ENCODE assay signal across 11 cellular contexts in the genomic region with DNA sequence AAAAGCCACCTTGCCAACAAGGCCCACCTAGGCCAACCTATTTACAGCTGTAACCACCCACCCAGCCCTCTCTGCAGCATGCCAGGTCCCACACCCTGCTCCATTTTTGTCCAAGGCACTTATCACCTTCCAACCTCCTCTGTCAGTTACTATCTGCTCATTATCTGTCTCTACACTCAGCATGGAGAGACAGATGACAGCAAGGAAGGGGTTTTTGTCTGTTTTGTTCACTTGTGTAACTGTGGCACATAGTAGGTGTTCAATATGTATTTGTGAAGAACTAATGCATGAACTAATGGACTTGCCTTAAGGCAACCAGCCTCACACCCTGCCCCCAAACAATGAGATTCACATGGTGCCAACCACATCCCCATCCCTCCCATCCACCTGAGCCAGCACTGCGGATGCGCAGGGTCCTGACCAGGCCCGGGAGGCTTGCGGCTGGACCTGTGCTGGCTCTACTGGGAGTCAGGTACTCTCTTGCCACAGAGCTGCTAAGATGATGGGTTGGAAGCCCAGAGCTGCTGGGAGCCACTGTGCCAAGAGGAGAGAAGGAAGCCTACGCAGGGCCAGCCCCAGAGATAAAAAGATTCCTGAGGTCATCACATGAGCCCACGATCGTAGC. TPM values are rescaled to one million over a fixed set of nuclear protein-coding genes. Genes with fewer than 3 reads are reported as not detected.
A peak's percentile ranks its signal among the peaks of the same experiment; 100 is the strongest.
DNase-seq lines count a peak whose midpoint lies in the region; ATAC-seq and TF ChIP-seq lines count a peak whose summit lies in the region.
"Had no signal": no experiment of that assay in that cellular context is flagged by ENCODE, and none has a peak within 500 bp of the region (broad histone marks: within the 10 kb centered on the region; RNA-seq: fewer than 3 reads in every experiment).

No MANE protein-coding gene starts in this region.

- no peaks in the 10 kb centered on the region for H3K9me3 Mint-ChIP-seq in chondrocyte (ENCODE audit: low read depth)

- peak overlapping the region; percentile 98 for H3K4me2 ChIP-seq in Loucy (ENCODE audit: low read depth, low read length, poor library complexity, severe bottlenecking)

- H3K27me3 ChIP-seq in GM06990 (replicated peaks; ENCODE audit: control insufficient read depth, insufficient read depth, low read length) = no peaks in the 10 kb centered on the region
- no peaks in the 10 kb centered on the region for H3K27me3 ChIP-seq in Loucy (ENCODE audit: insufficient read depth, low read length, poor library complexity, severe bottlenecking)

- peak overlapping the region in 19 of 21 experiments; percentile 50 to 98 (median 84) for H3K27ac ChIP-seq in skin epidermis
- no peak overlapping the region for H3K27ac ChIP-seq in caudate nucleus (ENCODE audit: low read depth, low read length)

- H3K4me3 ChIP-seq in GM06990 (replicated peaks; ENCODE audit: low read depth, low read length) = peak overlapping the region; percentile 33
- peak overlapping the region; percentile 74 for H3K4me3 ChIP-seq in Loucy (ENCODE audit: low read length, poor library complexity, severe bottlenecking)
- peak overlapping the region in 1 of 7 experiments; percentile 21 for H3K4me3 ChIP-seq in skin epidermis

- no peaks in the 10 kb centered on the region for H3K4me1 Mint-ChIP-seq in chondrocyte (ENCODE audit: low read depth)
- H3K4me1 Mint-ChIP-seq: nephron had no signal

- H3K36me3 ChIP-seq in GM06990 (ENCODE audit: control insufficient read depth, insufficient read depth, low read length) (peaks cover 27% of the 10 kb centered on the region), Loucy (ENCODE audit: insufficient read depth, low read length) (peaks cover 53% of the 10 kb centered on the region; the same call in 1 of the 2 replicates)

- peaks cover 44% of the 10 kb centered on the region for H3K79me2 ChIP-seq in Loucy (ENCODE audit: insufficient read depth, low read length)

- no peaks in the 10 kb centered on the region for H4K20me1 ChIP-seq in Loucy (ENCODE audit: insufficient read depth, low read length, poor library complexity, severe bottlenecking)

- TF ChIP-seq CTCF in GM06990 (IDR thresholded peaks at IDR 0.05; ENCODE audit: insufficient read depth, low read length, poor library complexity, severe bottlenecking) (no peak), Loucy (conservative IDR thresholded peaks at IDR 0.05; ENCODE audit: low read length) (no peak), chondrocyte (IDR thresholded peaks at IDR 0.05) (no peak), omental fat pad (IDR thresholded peaks at IDR 0.05) (no peak)

- no peaks in the 10 kb centered on the region for H3K9me2 ChIP-seq in Loucy (replicated peaks; ENCODE audit: low read depth, low read length)

- H3K36me3 Mint-ChIP-seq in chondrocyte (ENCODE audit: low read depth) = peaks cover 40% of the 10 kb centered on the region

- no peak for ATAC-seq in omental fat pad (ENCODE audit: low FRiP score)

- no peaks in the 10 kb centered on the region for H3K9me3 ChIP-seq in Loucy (ENCODE audit: insufficient read depth, low read depth, low read length)

- H3K4me3 Mint-ChIP-seq in chondrocyte (ENCODE audit: unreplicated experiment) = no peak overlapping the region
- H3K4me3 Mint-ChIP-seq: nephron had no signal

- no peak overlapping the region for H2AFZ ChIP-seq in Loucy (ENCODE audit: low read length)

- H3K4me1 ChIP-seq in Loucy (ENCODE audit: insufficient read depth, low read length, poor library complexity, severe bottlenecking) = peaks cover 52% of the 10 kb centered on the region

- no peak for DNase-seq in GM06990 (ENCODE audit: extremely low read depth, insufficient read length)
- no peak for DNase-seq in chondrocyte (ENCODE audit: low spot score)
- no peak for DNase-seq in caudate nucleus (lab: John Stamatoyannopoulos, UW)
- DNase-seq in omental fat pad (ENCODE audit: low spot score) = no peak
- no peak for DNase-seq in OCI-M1 (lab: John Stamatoyannopoulos, UW)
- DNase-seq in NCI-H1417 (lab: John Stamatoyannopoulos, UW) = no peak
- DNase-seq: amniotic stem cell, DMS 273 treated with DMSO at 0.1 percent for 48 hours had no signal

- peak overlapping the region; percentile 93 for H3K9ac ChIP-seq in Loucy (ENCODE audit: low read depth, low read length, poor library complexity, severe bottlenecking)

- H3K27me3 Mint-ChIP-seq in chondrocyte (ENCODE audit: low read depth) = no peaks in the 10 kb centered on the region

- peaks cover 22% of the 10 kb centered on the region for H3F3A ChIP-seq in Loucy (ENCODE audit: low read depth)

- peak overlapping the region; percentile 61 for H3K27ac Mint-ChIP-seq in chondrocyte (ENCODE audit: unreplicated experiment)
- H3K27ac Mint-ChIP-seq: nephron had no signal

RNA-seq across cellular contexts. Expression of a gene that starts 17.2 kb away (rescaled TPM):
- total RNA-seq in chondrocyte (15.5 to 19.9 TPM (median 18.7 TPM) in 3 replicates), omental fat pad (10 to 100 TPM; 22.0 to 59.3 (median 29.9) TPM)

RNA-seq across cellular contexts. Expression of a gene that starts 19.9 kb away (rescaled TPM):
- 14.9 to 17.2 TPM (median 16.6 TPM) in 3 replicates for total RNA-seq in chondrocyte
- total RNA-seq in omental fat pad = 1 to 10 TPM; 3.2 to 7.6 (median 5.7) TPM

RNA-seq across cellular contexts. Expression of a gene that starts 42.2 kb away (rescaled TPM):
- total RNA-seq in chondrocyte (38.9 to 43.6 TPM (median 42.0 TPM) in 3 replicates), omental fat pad (10 to 100 TPM; 16.9 to 32.3 (median 20.0) TPM)

RNA-seq across cellular contexts. Expression of a gene that starts 54.7 kb away (rescaled TPM):
- 64.5 to 74.6 TPM (median 71.7 TPM) in 3 replicates for total RNA-seq in chondrocyte
- 10 to 100 TPM; 21.2 to 52.8 (median 34.8) TPM for total RNA-seq in omental fat pad
